ENCODE assay signal across 1 cellular context in the genomic region with DNA sequence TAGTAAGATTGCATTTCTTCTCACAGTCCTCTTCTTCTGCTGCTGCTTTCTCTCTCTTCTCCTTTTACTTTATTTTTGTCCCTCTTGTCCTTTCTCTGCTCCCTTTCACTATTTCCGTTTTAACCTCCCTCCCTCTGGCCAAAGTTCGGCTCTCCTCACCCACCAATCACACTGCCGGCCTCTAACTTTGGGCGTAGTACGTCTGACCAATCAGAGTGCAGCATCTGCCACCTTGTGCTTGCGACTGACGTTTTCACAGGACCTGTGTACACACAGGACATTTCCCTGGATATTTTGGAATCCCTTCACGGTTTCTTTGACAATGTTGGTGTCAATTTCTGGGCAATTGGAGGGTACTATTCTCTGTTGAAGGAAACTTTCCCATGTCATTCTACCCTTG.
TF ChIP-seq lines count a peak whose summit lies in the region.

No MANE protein-coding gene starts in this region.

TF ChIP-seq in GM23338, 12 proteins besides CTCF, POLR2A, EP300 and RAD21 (continued from another document):
- TF ChIP-seq, protein P1, sequence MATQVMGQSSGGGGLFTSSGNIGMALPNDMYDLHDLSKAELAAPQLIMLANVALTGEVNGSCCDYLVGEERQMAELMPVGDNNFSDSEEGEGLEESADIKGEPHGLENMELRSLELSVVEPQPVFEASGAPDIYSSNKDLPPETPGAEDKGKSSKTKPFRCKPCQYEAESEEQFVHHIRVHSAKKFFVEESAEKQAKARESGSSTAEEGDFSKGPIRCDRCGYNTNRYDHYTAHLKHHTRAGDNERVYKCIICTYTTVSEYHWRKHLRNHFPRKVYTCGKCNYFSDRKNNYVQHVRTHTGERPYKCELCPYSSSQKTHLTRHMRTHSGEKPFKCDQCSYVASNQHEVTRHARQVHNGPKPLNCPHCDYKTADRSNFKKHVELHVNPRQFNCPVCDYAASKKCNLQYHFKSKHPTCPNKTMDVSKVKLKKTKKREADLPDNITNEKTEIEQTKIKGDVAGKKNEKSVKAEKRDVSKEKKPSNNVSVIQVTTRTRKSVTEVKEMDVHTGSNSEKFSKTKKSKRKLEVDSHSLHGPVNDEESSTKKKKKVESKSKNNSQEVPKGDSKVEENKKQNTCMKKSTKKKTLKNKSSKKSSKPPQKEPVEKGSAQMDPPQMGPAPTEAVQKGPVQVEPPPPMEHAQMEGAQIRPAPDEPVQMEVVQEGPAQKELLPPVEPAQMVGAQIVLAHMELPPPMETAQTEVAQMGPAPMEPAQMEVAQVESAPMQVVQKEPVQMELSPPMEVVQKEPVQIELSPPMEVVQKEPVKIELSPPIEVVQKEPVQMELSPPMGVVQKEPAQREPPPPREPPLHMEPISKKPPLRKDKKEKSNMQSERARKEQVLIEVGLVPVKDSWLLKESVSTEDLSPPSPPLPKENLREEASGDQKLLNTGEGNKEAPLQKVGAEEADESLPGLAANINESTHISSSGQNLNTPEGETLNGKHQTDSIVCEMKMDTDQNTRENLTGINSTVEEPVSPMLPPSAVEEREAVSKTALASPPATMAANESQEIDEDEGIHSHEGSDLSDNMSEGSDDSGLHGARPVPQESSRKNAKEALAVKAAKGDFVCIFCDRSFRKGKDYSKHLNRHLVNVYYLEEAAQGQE (IDR thresholded peaks at IDR 0.05; ENCODE audit: unreplicated experiment), result no peak
- no peak for TF ChIP-seq ZNF331 (CRISPR knock-in tag; IDR thresholded peaks at IDR 0.05; ENCODE audit: low read depth)
